15 cellular contexts compared by ENCODE assay signal in genomic region chr14:40221428-40221827, GRCh38.
"Had no signal": no experiment of that assay in that cellular context is flagged by ENCODE, and none has a peak within 500 bp of the region (broad histone marks: within the 10 kb centered on the region; RNA-seq: fewer than 3 reads in every experiment).

No MANE protein-coding gene starts in this region.

- H3K4me3 ChIP-seq: colonic mucosa, heart right ventricle, upper lobe of left lung had no signal

- H3K27ac ChIP-seq: colonic mucosa, heart right ventricle, upper lobe of left lung had no signal

- H3K4me1 ChIP-seq: colonic mucosa, heart right ventricle, upper lobe of left lung had no signal

- H3K27ac Mint-ChIP-seq: activated naive CD4-positive, alpha-beta T cell treated with anti-CD3 and anti-CD28 coated beads, Interleukin-2, amount 10 ng/mL, durations not matched to agents 7 days and 5 days; activated T-helper 2 cell treated with anti-CD3 and anti-CD28 coated beads, Interferon-gamma antibody, Interleukin-2, Interleukin-4, amounts not matched to agents 10 μg/mL and 5 μg/mL and 100 μg/mL, durations not matched to agents 14 hours and 24 hours and 36 hours; nephron; stimulated activated naive CD8-positive, alpha-beta T cell treated with anti-CD3 and anti-CD28 coated beads, Interleukin-15, Interleukin-2, amounts not matched to agents 100 ng/mL and 50 ng/mL, for 24 hours had no signal

- H3K36me3 ChIP-seq: colonic mucosa, heart right ventricle, upper lobe of left lung had no signal

- H3K4me3 Mint-ChIP-seq: activated naive CD4-positive, alpha-beta T cell treated with anti-CD3 and anti-CD28 coated beads, Interleukin-2, amount 10 ng/mL, durations not matched to agents 7 days and 5 days; nephron; stimulated activated naive CD8-positive, alpha-beta T cell treated with anti-CD3 and anti-CD28 coated beads, Interleukin-15, Interleukin-2, amounts not matched to agents 100 ng/mL and 50 ng/mL, for 24 hours had no signal

- DNase-seq: activated CD4-positive, alpha-beta T cell treated with anti-CD3 and anti-CD28 coated beads, Interleukin-2, amount 50 U/mL, for 1 hour; activated naive CD4-positive, alpha-beta T cell treated with anti-CD3 and anti-CD28 coated beads, Interleukin-2, amount 10 ng/mL, durations not matched to agents 7 days and 5 days; caudate nucleus; colonic mucosa; effector CD4-positive, alpha-beta T cell; foreskin melanocyte; heart right ventricle; left ventricle myocardium superior; mesendoderm; occipital lobe; stimulated activated CD4-positive, alpha-beta T cell treated with anti-CD3 and anti-CD28 coated beads, Interleukin-2, amount 100 ng/mL, for 48 hours; upper lobe of left lung had no signal

- H3K4me1 Mint-ChIP-seq: nephron had no signal

- ATAC-seq: heart right ventricle, left ventricle myocardium superior had no signal

- H3K27me3 ChIP-seq: colonic mucosa, heart right ventricle, upper lobe of left lung had no signal

- H3K9me3 ChIP-seq: colonic mucosa, heart right ventricle had no signal

- H3K36me3 Mint-ChIP-seq: activated naive CD4-positive, alpha-beta T cell treated with anti-CD3 and anti-CD28 coated beads, Interleukin-2, amount 10 ng/mL, durations not matched to agents 7 days and 5 days had no signal

- H3K27me3 Mint-ChIP-seq: activated naive CD4-positive, alpha-beta T cell treated with anti-CD3 and anti-CD28 coated beads, Interleukin-2, amount 10 ng/mL, durations not matched to agents 7 days and 5 days; stimulated activated naive CD8-positive, alpha-beta T cell treated with anti-CD3 and anti-CD28 coated beads, Interleukin-15, Interleukin-2, amounts not matched to agents 100 ng/mL and 50 ng/mL, for 24 hours had no signal
